ENCODE assay signal across 8 cellular contexts in the genomic region with DNA sequence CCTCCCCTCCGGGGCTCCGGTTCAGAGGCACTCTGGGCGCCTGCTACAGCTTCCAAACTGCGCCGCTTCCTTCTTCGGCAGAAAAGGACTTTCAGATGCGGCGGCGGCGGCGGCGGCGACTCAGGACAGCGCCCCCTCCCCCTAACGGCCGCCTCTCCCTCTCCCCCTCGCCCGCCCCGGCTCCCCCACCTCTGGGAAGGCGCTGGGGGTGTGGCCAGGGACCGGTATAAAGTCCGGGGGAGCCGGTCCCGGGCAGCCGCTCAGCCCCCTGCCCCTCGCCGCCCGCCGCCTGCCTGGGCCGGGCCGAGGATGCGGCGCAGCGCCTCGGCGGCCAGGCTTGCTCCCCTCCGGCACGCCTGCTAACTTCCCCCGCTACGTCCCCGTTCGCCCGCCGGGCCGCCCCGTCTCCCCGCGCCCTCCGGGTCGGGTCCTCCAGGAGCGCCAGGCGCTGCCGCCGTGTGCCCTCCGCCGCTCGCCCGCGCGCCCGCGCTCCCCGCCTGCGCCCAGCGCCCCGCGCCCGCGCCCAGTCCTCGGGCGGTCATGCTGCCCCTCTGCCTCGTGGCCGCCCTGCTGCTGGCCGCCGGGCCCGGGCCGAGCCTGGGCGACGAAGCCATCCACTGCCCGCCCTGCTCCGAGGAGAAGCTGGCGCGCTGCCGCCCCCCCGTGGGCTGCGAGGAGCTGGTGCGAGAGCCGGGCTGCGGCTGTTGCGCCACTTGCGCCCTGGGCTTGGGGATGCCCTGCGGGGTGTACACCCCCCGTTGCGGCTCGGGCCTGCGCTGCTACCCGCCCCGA. TPM values are rescaled to one million over a fixed set of nuclear protein-coding genes. Genes with fewer than 3 reads are reported as not detected.
DNase-seq lines count a peak whose midpoint lies in the region; ATAC-seq and TF ChIP-seq lines count a peak whose summit lies in the region.

A gene (plus strand): TSS at position 255 of the 792 bp plus-strand sequence. CDS start 286 bp downstream, at position 541.

- TF ChIP-seq CTCF in left lung (IDR thresholded peaks at IDR 0.05) = peak; percentile 7 to 35

- peaks cover 0 to 25% of the 10 kb centered on the region in 2 donors for H3K27me3 ChIP-seq in left lung

- ATAC-seq in left lung = peak; percentile 74
- ATAC-seq in GM21423 (IDR thresholded peaks at IDR 0.05; ENCODE audit: unreplicated experiment) = no peak

- peak within 1 kb of the TSS; percentile 72 for H3K4me3 Mint-ChIP-seq in dendritic cell treated with granulocyte-macrophage colony-stimulating factor and Interleukin-4, amounts not matched to agents 40 ng/mL and 50 ng/mL, for 4 days

- H3K9me3 Mint-ChIP-seq in dendritic cell treated with granulocyte-macrophage colony-stimulating factor and Interleukin-4, amounts not matched to agents 40 ng/mL and 50 ng/mL, for 4 days = no peaks in the 10 kb centered on the region

- peak within 1 kb of the TSS; percentile 68 for H3K27ac Mint-ChIP-seq in dendritic cell treated with granulocyte-macrophage colony-stimulating factor and Interleukin-4, amounts not matched to agents 40 ng/mL and 50 ng/mL, for 4 days

- peak within 1 kb of the TSS; percentile 64 to 67 for H3K4me3 ChIP-seq in left lung

- intact Hi-C loops in dendritic cell treated with granulocyte-macrophage colony-stimulating factor and Interleukin-4, amounts not matched to agents 40 ng/mL and 50 ng/mL, for 4 days (cut with micrococcal nuclease) = loop anchor here (5.0 kb wide), 1 partner anchor 46 kb away; no protein-coding TSS in a partner anchor
- intact Hi-C loops in left lung (cut with DNase I) = loop anchor here in 1 of 2 donors (5.0 kb wide), 1 partner anchor 89 kb away; no protein-coding TSS in a partner anchor

- peaks cover 44% of the 10 kb centered on the region for H3K4me1 Mint-ChIP-seq in dendritic cell treated with granulocyte-macrophage colony-stimulating factor and Interleukin-4, amounts not matched to agents 40 ng/mL and 50 ng/mL, for 4 days (ENCODE audit: low read depth)

- peaks cover 44% of the 10 kb centered on the region for H3K27me3 Mint-ChIP-seq in dendritic cell treated with granulocyte-macrophage colony-stimulating factor and Interleukin-4, amounts not matched to agents 40 ng/mL and 50 ng/mL, for 4 days

- H3K36me3 ChIP-seq in left lung = no peaks in the 10 kb centered on the region

- peaks cover 29 to 51% of the 10 kb centered on the region in 2 donors for H3K4me1 ChIP-seq in left lung

- peak within 1 kb of the TSS; percentile 87 to 93 for H3K27ac ChIP-seq in left lung

- DNase-seq in SIG-M5 treated with dmso at 0.1 percent for 504 hours (lab: John Stamatoyannopoulos, UW; ENCODE audit: unreplicated experiment) (peak; percentile 69), SIG-M5 (lab: John Stamatoyannopoulos, UW) (no peak), NCI-H460 (ENCODE audit: extremely low read depth, low read depth) (peak; percentile 69), left lung (peak; percentile 83 to 94)
- peak; percentile 38 to 40 for DNase-seq in activated CD4-positive, alpha-beta T cell treated with anti-CD3 and anti-CD28 coated beads, Interleukin-2, amount 50 U/mL, for 24 hours (ENCODE audit: low read depth in 1 of 2, low spot score in 1 of 2)
- DNase-seq in stimulated activated CD4-positive, alpha-beta T cell treated with anti-CD3 and anti-CD28 coated beads, Interleukin-4, amount 100 ng/mL, for 1 hour = peak; percentile 74

- H3K36me3 Mint-ChIP-seq in dendritic cell treated with granulocyte-macrophage colony-stimulating factor and Interleukin-4, amounts not matched to agents 40 ng/mL and 50 ng/mL, for 4 days (ENCODE audit: low read depth) = no peaks in the 10 kb centered on the region

- H3K9me3 ChIP-seq in left lung = no peaks in the 10 kb centered on the region

RNA-seq across cellular contexts. Expression of the gene that starts here (rescaled TPM):
- total RNA-seq in NCI-H460 (2014; rRNA removed; shearing (Covaris generic)) = 7.2 and 10.8 TPM in 2 replicates
- polyA plus RNA-seq in NCI-H460 (2014; cell fraction: nucleus; rRNA removed) = 4.7 and 5.4 TPM in 2 replicates
- 100 to 1,000 TPM; 333 to 407 TPM for total RNA-seq in left lung

Comparison
In these comparisons a context has a peak if more than half of its experiments do, and no peak if none do; other contexts are left out.
1. RNA of the gene that starts here (total RNA-seq): 333 to 407 TPM in left lung; 7.2 to 10.8 TPM in NCI-H460; every median in the first group is over 10 times any median in the second.